ENCODE assay signal across 25 cellular contexts in the genomic region with DNA sequence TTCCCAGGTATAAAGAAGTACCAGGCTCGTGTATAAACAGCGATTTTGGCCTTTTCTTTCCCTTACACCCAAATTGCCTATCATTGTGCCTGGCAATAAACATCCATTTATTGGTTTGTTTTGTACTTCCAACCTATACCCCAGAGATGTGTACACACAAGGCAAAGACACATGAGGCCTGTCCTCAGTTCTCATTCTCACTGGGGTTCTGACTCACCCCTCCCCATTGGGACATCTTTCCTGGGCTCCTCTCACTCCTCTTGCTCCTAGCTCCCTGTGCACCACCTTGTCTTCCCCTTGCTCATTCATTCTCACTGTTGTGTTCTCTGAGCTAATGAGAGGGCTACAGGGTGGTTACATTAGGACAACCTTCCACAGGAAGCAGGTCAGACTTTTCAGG.
DNase-seq lines count a peak whose midpoint lies in the region; ATAC-seq, FAIRE-seq and TF ChIP-seq lines count a peak whose summit lies in the region.
"Had no signal": no experiment of that assay in that cellular context is flagged by ENCODE, and none has a peak within 500 bp of the region (broad histone marks: within the 10 kb centered on the region; RNA-seq: fewer than 3 reads in every experiment).

No MANE protein-coding gene starts in this region.

- H3K36me3 Mint-ChIP-seq in activated CD4-positive, alpha-beta T cell treated with anti-CD3 and anti-CD28 coated beads, Interleukin-2, amount 10 ng/mL, durations not matched to agents 7 days and 5 days (ENCODE audit: low read depth), result peaks cover 24% of the 10 kb centered on the region
- H3K36me3 Mint-ChIP-seq in activated CD4-positive, alpha-beta T cell treated with anti-CD3 and anti-CD28 coated beads for 36 hours (ENCODE audit: low read depth), result peaks cover 30% of the 10 kb centered on the region

- no peak overlapping the region for H2AFZ ChIP-seq in mesenchymal stem cell (ENCODE audit: low read depth, low read length)

- no peak overlapping the region for H2AK5ac ChIP-seq in mesenchymal stem cell (ENCODE audit: low read length, severe bottlenecking)

- no peak overlapping the region for H3K4me3 Mint-ChIP-seq in activated CD4-positive, alpha-beta T cell treated with anti-CD3 and anti-CD28 coated beads, Interleukin-2, amount 10 ng/mL, durations not matched to agents 7 days and 5 days
- no peak overlapping the region for H3K4me3 Mint-ChIP-seq in activated CD4-positive, alpha-beta T cell treated with anti-CD3 and anti-CD28 coated beads for 36 hours
- H3K4me3 Mint-ChIP-seq: activated CD4-positive, alpha-beta T cell treated with anti-CD3 and anti-CD28 coated beads, Interleukin-2, amount 10 ng/mL, durations not matched to agents 24 days and 14 days; effector memory CD8-positive, alpha-beta T cell; naive thymus-derived CD8-positive, alpha-beta T cell; stimulated activated naive CD8-positive, alpha-beta T cell treated with anti-CD3 and anti-CD28 coated beads, Interleukin-15, Interleukin-2, amounts not matched to agents 100 ng/mL and 50 ng/mL, for 24 hours had no signal

- no peaks in the 10 kb centered on the region for H3K4me1 Mint-ChIP-seq in activated CD4-positive, alpha-beta T cell treated with anti-CD3 and anti-CD28 coated beads, Interleukin-2, amount 10 ng/mL, durations not matched to agents 7 days and 5 days
- no peaks in the 10 kb centered on the region for H3K4me1 Mint-ChIP-seq in activated CD4-positive, alpha-beta T cell treated with anti-CD3 and anti-CD28 coated beads for 36 hours
- H3K4me1 Mint-ChIP-seq: activated CD4-positive, alpha-beta T cell treated with anti-CD3 and anti-CD28 coated beads, Interleukin-2, amount 10 ng/mL, durations not matched to agents 24 days and 14 days; naive thymus-derived CD8-positive, alpha-beta T cell had no signal

- H3K23ac ChIP-seq in mesenchymal stem cell (ENCODE audit: low read length in 2 of 2), result no peak overlapping the region

- TF ChIP-seq EP300 in esophagus muscularis mucosa (IDR thresholded peaks at IDR 0.05), result no peak

- peak overlapping the region; percentile 16 to 23 for H3K18ac ChIP-seq in mesenchymal stem cell (ENCODE audit: low read depth in 1 of 2, low read length in 2 of 2)

- peak overlapping the region; percentile 40 to 59 for H2BK12ac ChIP-seq in mesenchymal stem cell (ENCODE audit: low read length in 2 of 2)

- no peak overlapping the region for H3K14ac ChIP-seq in mesenchymal stem cell (ENCODE audit: low read length in 2 of 2)

- H3K4me2 ChIP-seq in mesenchymal stem cell (ENCODE audit: low read length, poor library complexity, severe bottlenecking), result no peak overlapping the region

- CTCF ChIA-PET in activated CD4-positive, alpha-beta T cell treated with anti-CD3 and anti-CD28 coated beads, Interleukin-2, amount 10 ng/mL, durations not matched to agents 7 days and 5 days (lab: Charles Lee), result no interaction called here
- CTCF ChIA-PET in activated CD4-positive, alpha-beta T cell treated with anti-CD3 and anti-CD28 coated beads for 36 hours (lab: Charles Lee), result no interaction called here

- TF ChIP-seq POLR2A in esophagus muscularis mucosa (IDR thresholded peaks at IDR 0.05; ENCODE audit: low read depth), result no peak

- no peak overlapping the region for H3K9ac ChIP-seq in mesenchymal stem cell (ENCODE audit: low read length)

- H3K36me3 ChIP-seq in bronchial epithelial cell (ENCODE audit: control insufficient read depth, insufficient read depth, low read length), result no peaks in the 10 kb centered on the region
- H3K36me3 ChIP-seq in mesenchymal stem cell (ENCODE audit: control insufficient read depth in 1 of 2, insufficient read depth in 2 of 2, low read depth in 1 of 2, low read length in 2 of 2), result no peaks in the 10 kb centered on the region
- peaks cover 0 to 12% (median 0%) of the 10 kb centered on the region in 4 donors for H3K36me3 ChIP-seq in esophagus muscularis mucosa
- H3K36me3 ChIP-seq: pancreas, upper lobe of left lung had no signal

- intact Hi-C loops in activated CD4-positive, alpha-beta T cell treated with anti-CD3 and anti-CD28 coated beads for 36 hours (cut with DNase I, micrococcal nuclease), result no loop called here
- intact Hi-C loops in esophagus muscularis mucosa (cut with DNase I), result no loop called here

- POLR2A ChIA-PET in activated CD4-positive, alpha-beta T cell treated with anti-CD3 and anti-CD28 coated beads, Interleukin-2, amount 10 ng/mL, durations not matched to agents 7 days and 5 days (lab: Charles Lee), result no interaction called here
- POLR2A ChIA-PET in activated CD4-positive, alpha-beta T cell treated with anti-CD3 and anti-CD28 coated beads for 36 hours (lab: Charles Lee), result no interaction called here

- H3K27ac Mint-ChIP-seq in activated CD4-positive, alpha-beta T cell treated with anti-CD3 and anti-CD28 coated beads, Interleukin-2, amount 10 ng/mL, durations not matched to agents 7 days and 5 days, result peak overlapping the region; percentile 3
- H3K27ac Mint-ChIP-seq in activated CD4-positive, alpha-beta T cell treated with anti-CD3 and anti-CD28 coated beads for 36 hours, result no peak overlapping the region
- H3K27ac Mint-ChIP-seq: activated CD4-positive, alpha-beta T cell treated with anti-CD3 and anti-CD28 coated beads, Interleukin-2, amount 10 ng/mL, durations not matched to agents 24 days and 14 days; effector memory CD8-positive, alpha-beta T cell; stimulated activated naive CD8-positive, alpha-beta T cell treated with anti-CD3 and anti-CD28 coated beads, Interleukin-15, Interleukin-2, amounts not matched to agents 100 ng/mL and 50 ng/mL, for 24 hours had no signal

- H3K27me3 Mint-ChIP-seq in activated CD4-positive, alpha-beta T cell treated with anti-CD3 and anti-CD28 coated beads, Interleukin-2, amount 10 ng/mL, durations not matched to agents 7 days and 5 days, result no peaks in the 10 kb centered on the region
- no peaks in the 10 kb centered on the region for H3K27me3 Mint-ChIP-seq in activated CD4-positive, alpha-beta T cell treated with anti-CD3 and anti-CD28 coated beads for 36 hours
- H3K27me3 Mint-ChIP-seq: activated CD4-positive, alpha-beta T cell treated with anti-CD3 and anti-CD28 coated beads, Interleukin-2, amount 10 ng/mL, durations not matched to agents 24 days and 14 days; effector memory CD8-positive, alpha-beta T cell; stimulated activated naive CD8-positive, alpha-beta T cell treated with anti-CD3 and anti-CD28 coated beads, Interleukin-15, Interleukin-2, amounts not matched to agents 100 ng/mL and 50 ng/mL, for 24 hours had no signal

- H3K4me3 ChIP-seq in bronchial epithelial cell (ENCODE audit: low read depth, low read length) (no peak overlapping the region), mesenchymal stem cell (ENCODE audit: insufficient read depth in 1 of 2, low read depth in 1 of 2, low read length in 2 of 2) (no peak overlapping the region), esophagus muscularis mucosa (no peak overlapping the region)
- H3K4me3 ChIP-seq: lung, pancreas, upper lobe of left lung had no signal

- H4K8ac ChIP-seq in mesenchymal stem cell (ENCODE audit: low read length), result no peak overlapping the region

- H3K9me3 ChIP-seq in mesenchymal stem cell (ENCODE audit: control insufficient read depth, low read length) (no peaks in the 10 kb centered on the region), esophagus muscularis mucosa (no peaks in the 10 kb centered on the region)
- H3K9me3 ChIP-seq: pancreas, upper lobe of left lung had no signal

- H3K79me1 ChIP-seq in mesenchymal stem cell (replicated peaks; ENCODE audit: low read length, poor library complexity, severe bottlenecking), result peaks cover 1% of the 10 kb centered on the region

- H3K27me3 ChIP-seq in bronchial epithelial cell (ENCODE audit: control insufficient read depth, insufficient read depth, low read length) (no peaks in the 10 kb centered on the region), mesenchymal stem cell (ENCODE audit: control insufficient read depth in 1 of 2, insufficient read depth in 1 of 2, low read length in 2 of 2) (no peaks in the 10 kb centered on the region), esophagus muscularis mucosa (no peaks in the 10 kb centered on the region)
- H3K27me3 ChIP-seq: pancreas, upper lobe of left lung had no signal

- 96% methylated on average over 2 of the region's 2 CpGs for WGBS in mesenchymal stem cell
- 93% methylated on average over 2 of the region's 2 CpGs for WGBS in esophagus muscularis mucosa

- no peak overlapping the region for H3K4ac ChIP-seq in mesenchymal stem cell (ENCODE audit: low read depth in 1 of 2, low read length in 2 of 2)

- no peak overlapping the region for H2BK120ac ChIP-seq in mesenchymal stem cell (ENCODE audit: low read depth, low read length)

- H2BK5ac ChIP-seq in mesenchymal stem cell (ENCODE audit: low read depth, low read length, poor library complexity, severe bottlenecking), result no peak overlapping the region

- no peak for ATAC-seq in activated CD4-positive, alpha-beta T cell treated with anti-CD3 and anti-CD28 coated beads for 36 hours
- ATAC-seq: effector memory CD8-positive, alpha-beta T cell; naive thymus-derived CD8-positive, alpha-beta T cell had no signal

- no peak for FAIRE-seq in bronchial epithelial cell (lab: Jason Lieb, UNC)
- peak; percentile 79 for FAIRE-seq in urothelium cell line (lab: Jason Lieb, UNC)
- FAIRE-seq: pancreas, TTC549 had no signal

- H2BK15ac ChIP-seq in mesenchymal stem cell (ENCODE audit: low read depth, poor library complexity, severe bottlenecking), result no peak overlapping the region

- no peak for TF ChIP-seq CTCF in bronchial epithelial cell (IDR thresholded peaks at IDR 0.05; ENCODE audit: insufficient read depth, low read length, severe bottlenecking)
- no peak for TF ChIP-seq CTCF in esophagus muscularis mucosa (IDR thresholded peaks at IDR 0.05)

- peak overlapping the region; percentile 54 for H3K27ac ChIP-seq in mesenchymal stem cell (ENCODE audit: low read length, poor library complexity, severe bottlenecking)
- no peak overlapping the region for H3K27ac ChIP-seq in esophagus muscularis mucosa (replicated peaks in 1 of 4)
- H3K27ac ChIP-seq: upper lobe of left lung had no signal

- H4K91ac ChIP-seq in mesenchymal stem cell (ENCODE audit: low read length), result peak overlapping the region; percentile 25

- no peak for DNase-seq in activated CD4-positive, alpha-beta T cell treated with anti-CD3 and anti-CD28 coated beads, Interleukin-2, amount 10 ng/mL, durations not matched to agents 7 days and 5 days
- DNase-seq in activated CD4-positive, alpha-beta T cell treated with anti-CD3 and anti-CD28 coated beads for 36 hours, result no peak
- DNase-seq in bronchial epithelial cell (ENCODE audit: low read depth) (peak; percentile 37), mesenchymal stem cell (peak; percentile 45), urothelium cell line (ENCODE audit: low spot score) (no peak), esophagus muscularis mucosa (ENCODE audit: extremely low spot score) (no peak), A172 (ENCODE audit: low spot score) (no peak)
- no peak for DNase-seq in stimulated activated naive CD4-positive, alpha-beta T cell treated with Interleukin-2 at 50 U/mL for 16 hours (lab: John Stamatoyannopoulos, UW)
- DNase-seq: activated CD4-positive, alpha-beta T cell treated with anti-CD3 and anti-CD28 coated beads, Interleukin-2, amount 10 ng/mL, durations not matched to agents 24 days and 14 days; activated CD8-positive, alpha-beta memory T cell treated with anti-CD3 and anti-CD28 coated beads, Interleukin-2, amount 50 U/mL, for 4 hours; activated gamma-delta T cell; amniotic stem cell; C1 segment of cervical spinal cord; effector memory CD8-positive, alpha-beta T cell; GF-D8; H7; head of caudate nucleus; naive thymus-derived CD8-positive, alpha-beta T cell; NCI-H1694; NCI-H226; pancreas had no signal

- peaks cover 1% of the 10 kb centered on the region for H3K9me3 Mint-ChIP-seq in activated CD4-positive, alpha-beta T cell treated with anti-CD3 and anti-CD28 coated beads, Interleukin-2, amount 10 ng/mL, durations not matched to agents 7 days and 5 days
- peaks cover 3% of the 10 kb centered on the region for H3K9me3 Mint-ChIP-seq in activated CD4-positive, alpha-beta T cell treated with anti-CD3 and anti-CD28 coated beads for 36 hours (ENCODE audit: low read depth)
- H3K9me3 Mint-ChIP-seq: effector memory CD8-positive, alpha-beta T cell; stimulated activated naive CD8-positive, alpha-beta T cell treated with anti-CD3 and anti-CD28 coated beads, Interleukin-15, Interleukin-2, amounts not matched to agents 100 ng/mL and 50 ng/mL, for 24 hours had no signal

- H3K4me1 ChIP-seq in mesenchymal stem cell (ENCODE audit: control insufficient read depth, insufficient read depth, low read depth, low read length), result peaks cover 8% of the 10 kb centered on the region
- H3K4me1 ChIP-seq in esophagus muscularis mucosa, result peaks cover 18 to 25% (median 23%) of the 10 kb centered on the region in 4 donors

Comparison
In these comparisons a context has a peak if more than half of its experiments do, and no peak if none do; other contexts are left out.
1. DNase-seq: peak in bronchial epithelial cell (single experiment) and mesenchymal stem cell (single experiment); none in activated CD4-positive, alpha-beta T cell treated with anti-CD3 and anti-CD28 coated beads, Interleukin-2, amount 10 ng/mL, durations not matched to agents 7 days and 5 days (single experiment), activated CD4-positive, alpha-beta T cell treated with anti-CD3 and anti-CD28 coated beads for 36 hours (single experiment), urothelium cell line (single experiment), esophagus muscularis mucosa (single experiment), A172 (single experiment) and stimulated activated naive CD4-positive, alpha-beta T cell treated with Interleukin-2 at 50 U/mL for 16 hours (single experiment).